ENCODE assay signal across 19 cellular contexts in genomic region chr3:111943533-111943932, GRCh38. TPM values are rescaled to one million over a fixed set of nuclear protein-coding genes. Genes with fewer than 3 reads are reported as not detected.
"Had no signal": no experiment of that assay in that cellular context is flagged by ENCODE, and none has a peak within 500 bp of the region (broad histone marks: within the 10 kb centered on the region; RNA-seq: fewer than 3 reads in every experiment).

No MANE protein-coding gene starts in this region.

- H3K27ac Mint-ChIP-seq: activated naive CD8-positive, alpha-beta T cell treated with anti-CD3 and anti-CD28 coated beads for 36 hours; natural killer cell; T-helper 2 cell treated with Interferon-gamma antibody and Interleukin-4, amounts not matched to agents 5 μg/mL and 100 μg/mL, for 36 hours; type B pancreatic cell had no signal

- H3K4me2 ChIP-seq: smooth muscle cell had no signal

- ATAC-seq: esophagus mucosa; left ventricle myocardium superior; natural killer cell; stimulated activated naive CD8-positive, alpha-beta T cell treated with anti-CD3 and anti-CD28 coated beads, Interleukin-15, Interleukin-2, amounts not matched to agents 100 U/mL and 50 U/mL, for 24 hours had no signal

- H3K27me3 Mint-ChIP-seq: activated naive CD8-positive, alpha-beta T cell treated with anti-CD3 and anti-CD28 coated beads for 36 hours; type B pancreatic cell had no signal

- H3K9me3 ChIP-seq: neutrophil, suprapubic skin had no signal

- H3K9me3 Mint-ChIP-seq: activated naive CD8-positive, alpha-beta T cell treated with anti-CD3 and anti-CD28 coated beads for 36 hours; natural killer cell; T-helper 2 cell treated with Interferon-gamma antibody and Interleukin-4, amounts not matched to agents 5 μg/mL and 100 μg/mL, for 36 hours; type B pancreatic cell had no signal

- H3K27me3 ChIP-seq: brain microvascular endothelial cell, neutrophil, suprapubic skin had no signal

- H3K27ac ChIP-seq: brain microvascular endothelial cell, neutrophil, suprapubic skin had no signal

- H3K4me3 Mint-ChIP-seq: activated naive CD8-positive, alpha-beta T cell treated with anti-CD3 and anti-CD28 coated beads for 36 hours; natural killer cell; T-helper 2 cell treated with Interferon-gamma antibody and Interleukin-4, amounts not matched to agents 5 μg/mL and 100 μg/mL, for 36 hours; type B pancreatic cell had no signal

- H3K4me1 ChIP-seq: suprapubic skin had no signal

- H3K4me3 ChIP-seq: smooth muscle cell, suprapubic skin had no signal

- DNase-seq: activated CD4-positive, alpha-beta T cell treated with anti-CD3 and anti-CD28 coated beads, Interleukin-2, amount 50 U/mL, for 1 hour; activated CD8-positive, alpha-beta memory T cell treated with anti-CD3 and anti-CD28 coated beads for 24 hours; activated naive CD8-positive, alpha-beta T cell treated with anti-CD3 and anti-CD28 coated beads for 36 hours; brain microvascular endothelial cell; dermis blood vessel endothelial cell; hippocampal formation; kidney glomerular epithelial cell; left ventricle myocardium superior; mesendoderm; natural killer cell; stimulated activated naive CD8-positive, alpha-beta T cell treated with anti-CD3 and anti-CD28 coated beads, Interleukin-15, Interleukin-2, amounts not matched to agents 100 U/mL and 50 U/mL, for 24 hours had no signal

- H3K36me3 ChIP-seq: neutrophil had no signal

- H3K4me1 Mint-ChIP-seq: activated naive CD8-positive, alpha-beta T cell treated with anti-CD3 and anti-CD28 coated beads for 36 hours; natural killer cell had no signal

RNA-seq across cellular contexts. Expression of gene TAGLN3, which starts 55.2 kb away (rescaled TPM):
- total RNA-seq: chondrocyte, esophagus mucosa, fibroblast of villous mesenchyme, left ventricle myocardium superior, natural killer cell had no signal
